Comparison of ENCODE assay signal across 21 cellular contexts in genomic region chr11:20453657-20454316, GRCh38.
DNase-seq lines count a peak whose midpoint lies in the region; ATAC-seq and TF ChIP-seq lines count a peak whose summit lies in the region.
"Had no signal": no experiment of that assay in that cellular context is flagged by ENCODE, and none has a peak within 500 bp of the region (broad histone marks: within the 10 kb centered on the region; RNA-seq: fewer than 3 reads in every experiment).

No MANE protein-coding gene starts in this region.

- no peaks in the 10 kb centered on the region for H3K9me3 ChIP-seq in HEK293 (ENCODE audit: control insufficient read depth, insufficient read depth, low read depth, low read length)
- no peaks in the 10 kb centered on the region for H3K9me3 ChIP-seq in SK-N-SH
- no peaks in the 10 kb centered on the region for H3K9me3 ChIP-seq in psoas muscle
- H3K9me3 ChIP-seq: BE2C, BLaER1 had no signal

- CTCF ChIA-PET in HEK293 (lab: Yijun Ruan, JAX) (interaction anchor here (0.6 to 0.7 kb wide), 2 partner anchors 99 to 1464 kb away, joined by 3 read pairs; no protein-coding TSS in a partner anchor), SK-N-SH (lab: Yijun Ruan, JAX) (no interaction called here)

- 44% methylated on average over 4 of the region's 4 CpGs for WGBS in SK-N-SH (ENCODE audit: low lambda C conversion rate)
- 94 to 97% (median 95%) methylated on average over 4 of the region's 4 CpGs for WGBS in psoas muscle, 3 donors

- peak; percentile 69 for DNase-seq in NCI-H524 treated with DMSO at 0.1 percent for 48 hours (lab: John Stamatoyannopoulos, UW)
- DNase-seq in SK-N-SH = peak; percentile 20
- DNase-seq in NCI-H1105 (lab: John Stamatoyannopoulos, UW) = no peak
- no peak for DNase-seq in NK-92 treated with Interleukin-12 subunit alpha and Interleukin-12 subunit beta, amount 100 ng/mL, for 24 hours (lab: John Stamatoyannopoulos, UW)
- DNase-seq in psoas muscle = no peak
- DNase-seq in cardiac septum (ENCODE audit: low spot score) = no peak
- DNase-seq: 8988T; ACHN; BE2C; C1 segment of cervical spinal cord; CD4-positive, alpha-beta memory T cell; CD4-positive, CD25-positive, alpha-beta regulatory T cell; CD8-positive, alpha-beta memory T cell; COR-L47; DMS 273 treated with DMSO at 0.1 percent for 48 hours; DMS153; DMS53; DMS79 treated with DMSO at 0.1 percent for 48 hours; GF-D8 had no signal

- POLR2A ChIA-PET in HEK293 (lab: Yijun Ruan, JAX) (no interaction called here), SK-N-SH (lab: Yijun Ruan, JAX) (interaction anchor here (0.6 kb wide), 1 partner anchor 163 kb away, joined by 3 read pairs; no protein-coding TSS in a partner anchor)

- no peaks in the 10 kb centered on the region for H3K9me2 ChIP-seq in SK-N-SH

- H3K36me3 ChIP-seq in HEK293 (ENCODE audit: control insufficient read depth in 2 of 2, insufficient read depth in 1 of 2, low read length in 2 of 2) (peaks cover 0 to 4% of the 10 kb centered on the region in 2 experiments; a peak in 1 of 3 replicates), SK-N-SH (replicated peaks in 1 of 2; ENCODE audit: control insufficient read depth in 1 of 2, insufficient read depth in 2 of 2, low read length in 1 of 2) (peaks cover 0 to 13% of the 10 kb centered on the region in 2 experiments), psoas muscle (ENCODE audit: insufficient read depth in 1 of 2, low read depth in 1 of 2) (peaks cover 0 to 32% of the 10 kb centered on the region in 2 donors)
- H3K36me3 ChIP-seq: BE2C had no signal

- intact Hi-C loops in psoas muscle (cut with DNase I) = no loop called here
- intact Hi-C loops in cardiac septum (cut with DNase I) = no loop called here

- H3K4me2 ChIP-seq in SK-N-SH = no peak overlapping the region
- H3K4me2 ChIP-seq: BLaER1 had no signal

- peak in 1 of 2 experiments; percentile 55; a peak in 2 of 4 replicates for TF ChIP-seq EP300 in SK-N-SH (IDR thresholded peaks at IDR 0.05; ENCODE audit: borderline replicate concordance in 1 of 2, low read depth in 1 of 2, low read length in 1 of 2)

- H3K9ac ChIP-seq in SK-N-SH = no peak overlapping the region
- H3K9ac ChIP-seq: BLaER1 had no signal

- H3K27me3 ChIP-seq in SK-N-SH (ENCODE audit: insufficient read depth) = no peaks in the 10 kb centered on the region
- no peaks in the 10 kb centered on the region for H3K27me3 ChIP-seq in psoas muscle (ENCODE audit: insufficient read depth in 3 of 3, low read length in 2 of 3)
- H3K27me3 ChIP-seq: BE2C, BLaER1 had no signal

- no peaks in the 10 kb centered on the region for H3F3A ChIP-seq in SK-N-SH (replicated peaks; ENCODE audit: insufficient read depth)

- H3K79me2 ChIP-seq in SK-N-SH (ENCODE audit: insufficient read depth) = no peaks in the 10 kb centered on the region

- H3K4me3 ChIP-seq in HEK293 (ENCODE audit: low read depth, low read length) (no peak overlapping the region), SK-N-SH (ENCODE audit: low read depth in 2 of 2, low read length in 1 of 2) (no peak overlapping the region), psoas muscle (no peak overlapping the region)
- H3K4me3 ChIP-seq: BLaER1 had no signal

- H4K20me1 ChIP-seq in SK-N-SH (ENCODE audit: insufficient read depth) = no peaks in the 10 kb centered on the region
- H4K20me1 ChIP-seq: BLaER1 had no signal

- H2AFZ ChIP-seq in SK-N-SH (ENCODE audit: low read depth) = no peak overlapping the region

- no peak overlapping the region for H3K27ac ChIP-seq in HEK293 (ENCODE audit: extremely low read depth, low read depth, low read length)
- H3K27ac ChIP-seq in SK-N-SH (ENCODE audit: low read depth in 2 of 2, low read length in 1 of 2) = peak overlapping the region in 1 of 2 experiments; percentile 92; a peak in 2 of 4 replicates
- no peak overlapping the region for H3K27ac ChIP-seq in psoas muscle
- H3K27ac ChIP-seq: BLaER1 had no signal

- no peak for TF ChIP-seq RAD21 in SK-N-SH (IDR thresholded peaks at IDR 0.05; ENCODE audit: low read length)

- TF ChIP-seq CTCF in HEK293 (tag by site-specific recombination; IDR thresholded peaks at IDR 0.05) = no peak
- TF ChIP-seq CTCF in SK-N-SH (IDR thresholded peaks at IDR 0.05) = no peak
- no peak for TF ChIP-seq CTCF in psoas muscle (IDR thresholded peaks at IDR 0.05)

- no peak for ATAC-seq in psoas muscle

- H3K4me1 ChIP-seq in HEK293 (ENCODE audit: control insufficient read depth, insufficient read depth, low read length) (no peaks in the 10 kb centered on the region), SK-N-SH (ENCODE audit: control insufficient read depth in 1 of 2, insufficient read depth in 2 of 2, low read depth in 1 of 2, low read length in 1 of 2) (peaks cover 0 to 18% of the 10 kb centered on the region in 2 experiments; a peak in 2 of 4 replicates), psoas muscle (no peaks in the 10 kb centered on the region)

TF ChIP-seq in HEK293, 187 proteins besides CTCF, POLR2A, EP300 and RAD21:
- TF ChIP-seq, protein P1, sequence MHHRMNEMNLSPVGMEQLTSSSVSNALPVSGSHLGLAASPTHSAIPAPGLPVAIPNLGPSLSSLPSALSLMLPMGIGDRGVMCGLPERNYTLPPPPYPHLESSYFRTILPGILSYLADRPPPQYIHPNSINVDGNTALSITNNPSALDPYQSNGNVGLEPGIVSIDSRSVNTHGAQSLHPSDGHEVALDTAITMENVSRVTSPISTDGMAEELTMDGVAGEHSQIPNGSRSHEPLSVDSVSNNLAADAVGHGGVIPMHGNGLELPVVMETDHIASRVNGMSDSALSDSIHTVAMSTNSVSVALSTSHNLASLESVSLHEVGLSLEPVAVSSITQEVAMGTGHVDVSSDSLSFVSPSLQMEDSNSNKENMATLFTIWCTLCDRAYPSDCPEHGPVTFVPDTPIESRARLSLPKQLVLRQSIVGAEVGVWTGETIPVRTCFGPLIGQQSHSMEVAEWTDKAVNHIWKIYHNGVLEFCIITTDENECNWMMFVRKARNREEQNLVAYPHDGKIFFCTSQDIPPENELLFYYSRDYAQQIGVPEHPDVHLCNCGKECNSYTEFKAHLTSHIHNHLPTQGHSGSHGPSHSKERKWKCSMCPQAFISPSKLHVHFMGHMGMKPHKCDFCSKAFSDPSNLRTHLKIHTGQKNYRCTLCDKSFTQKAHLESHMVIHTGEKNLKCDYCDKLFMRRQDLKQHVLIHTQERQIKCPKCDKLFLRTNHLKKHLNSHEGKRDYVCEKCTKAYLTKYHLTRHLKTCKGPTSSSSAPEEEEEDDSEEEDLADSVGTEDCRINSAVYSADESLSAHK (tag by site-specific recombination; IDR thresholded peaks at IDR 0.05) = no peak
- TF ChIP-seq ZXDB (tag by site-specific recombination; IDR thresholded peaks at IDR 0.05) (no peak), PRDM6 (tag by site-specific recombination; IDR thresholded peaks at IDR 0.05) (0 out of 2 replicates have a peak, but pooled peaks have one; percentile 14)

TF ChIP-seq in SK-N-SH, 30 proteins besides CTCF, POLR2A, EP300 and RAD21 (continues in another document):
- TF ChIP-seq SIN3A (IDR thresholded peaks at IDR 0.05; ENCODE audit: borderline replicate concordance, low read depth, low read length) = no peak
- TF ChIP-seq CHD2 (IDR thresholded peaks at IDR 0.05; ENCODE audit: low read length, partially characterized antibody) = peak; percentile 28
- TF ChIP-seq MAX (IDR thresholded peaks at IDR 0.05; ENCODE audit: low read depth) = no peak
- TF ChIP-seq TCF12 (IDR thresholded peaks at IDR 0.05) = peak; percentile 19; the same call in 1 of the 2 replicates
- TF ChIP-seq POLR2AphosphoS5 (IDR thresholded peaks at IDR 0.05; ENCODE audit: low read depth, low read length) = no peak
- no peak for TF ChIP-seq JUND (IDR thresholded peaks at IDR 0.05)
- TF ChIP-seq USF2 (IDR thresholded peaks at IDR 0.05; ENCODE audit: borderline replicate concordance, low read depth, low read length) = no peak
- TF ChIP-seq EZH2phosphoT487 (IDR thresholded peaks at IDR 0.05; ENCODE audit: borderline replicate concordance, low read depth) = no peak
- TF ChIP-seq, protein P2, sequence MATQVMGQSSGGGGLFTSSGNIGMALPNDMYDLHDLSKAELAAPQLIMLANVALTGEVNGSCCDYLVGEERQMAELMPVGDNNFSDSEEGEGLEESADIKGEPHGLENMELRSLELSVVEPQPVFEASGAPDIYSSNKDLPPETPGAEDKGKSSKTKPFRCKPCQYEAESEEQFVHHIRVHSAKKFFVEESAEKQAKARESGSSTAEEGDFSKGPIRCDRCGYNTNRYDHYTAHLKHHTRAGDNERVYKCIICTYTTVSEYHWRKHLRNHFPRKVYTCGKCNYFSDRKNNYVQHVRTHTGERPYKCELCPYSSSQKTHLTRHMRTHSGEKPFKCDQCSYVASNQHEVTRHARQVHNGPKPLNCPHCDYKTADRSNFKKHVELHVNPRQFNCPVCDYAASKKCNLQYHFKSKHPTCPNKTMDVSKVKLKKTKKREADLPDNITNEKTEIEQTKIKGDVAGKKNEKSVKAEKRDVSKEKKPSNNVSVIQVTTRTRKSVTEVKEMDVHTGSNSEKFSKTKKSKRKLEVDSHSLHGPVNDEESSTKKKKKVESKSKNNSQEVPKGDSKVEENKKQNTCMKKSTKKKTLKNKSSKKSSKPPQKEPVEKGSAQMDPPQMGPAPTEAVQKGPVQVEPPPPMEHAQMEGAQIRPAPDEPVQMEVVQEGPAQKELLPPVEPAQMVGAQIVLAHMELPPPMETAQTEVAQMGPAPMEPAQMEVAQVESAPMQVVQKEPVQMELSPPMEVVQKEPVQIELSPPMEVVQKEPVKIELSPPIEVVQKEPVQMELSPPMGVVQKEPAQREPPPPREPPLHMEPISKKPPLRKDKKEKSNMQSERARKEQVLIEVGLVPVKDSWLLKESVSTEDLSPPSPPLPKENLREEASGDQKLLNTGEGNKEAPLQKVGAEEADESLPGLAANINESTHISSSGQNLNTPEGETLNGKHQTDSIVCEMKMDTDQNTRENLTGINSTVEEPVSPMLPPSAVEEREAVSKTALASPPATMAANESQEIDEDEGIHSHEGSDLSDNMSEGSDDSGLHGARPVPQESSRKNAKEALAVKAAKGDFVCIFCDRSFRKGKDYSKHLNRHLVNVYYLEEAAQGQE (IDR thresholded peaks at IDR 0.05; ENCODE audit: low read depth, low read length) = no peak
- no peak for TF ChIP-seq SMC3 (IDR thresholded peaks at IDR 0.05; ENCODE audit: low read depth, low read length)
- no peak for TF ChIP-seq TAF1 (IDR thresholded peaks at IDR 0.05; ENCODE audit: borderline replicate concordance, low read depth, low read length)
- no peak for TF ChIP-seq YY1 (IDR thresholded peaks at IDR 0.05; ENCODE audit: low read depth)

Comparison
In these comparisons a context has a peak if more than half of its experiments do, and no peak if none do; other contexts are left out.
1. DNase-seq: peak in NCI-H524 treated with DMSO at 0.1 percent for 48 hours (single experiment) and SK-N-SH (single experiment); none in NCI-H1105 (single experiment), NK-92 treated with Interleukin-12 subunit alpha and Interleukin-12 subunit beta, amount 100 ng/mL, for 24 hours (single experiment), psoas muscle (0 of 2) and cardiac septum (single experiment).